ENCODE assay signal across 1 cellular context in the genomic region with DNA sequence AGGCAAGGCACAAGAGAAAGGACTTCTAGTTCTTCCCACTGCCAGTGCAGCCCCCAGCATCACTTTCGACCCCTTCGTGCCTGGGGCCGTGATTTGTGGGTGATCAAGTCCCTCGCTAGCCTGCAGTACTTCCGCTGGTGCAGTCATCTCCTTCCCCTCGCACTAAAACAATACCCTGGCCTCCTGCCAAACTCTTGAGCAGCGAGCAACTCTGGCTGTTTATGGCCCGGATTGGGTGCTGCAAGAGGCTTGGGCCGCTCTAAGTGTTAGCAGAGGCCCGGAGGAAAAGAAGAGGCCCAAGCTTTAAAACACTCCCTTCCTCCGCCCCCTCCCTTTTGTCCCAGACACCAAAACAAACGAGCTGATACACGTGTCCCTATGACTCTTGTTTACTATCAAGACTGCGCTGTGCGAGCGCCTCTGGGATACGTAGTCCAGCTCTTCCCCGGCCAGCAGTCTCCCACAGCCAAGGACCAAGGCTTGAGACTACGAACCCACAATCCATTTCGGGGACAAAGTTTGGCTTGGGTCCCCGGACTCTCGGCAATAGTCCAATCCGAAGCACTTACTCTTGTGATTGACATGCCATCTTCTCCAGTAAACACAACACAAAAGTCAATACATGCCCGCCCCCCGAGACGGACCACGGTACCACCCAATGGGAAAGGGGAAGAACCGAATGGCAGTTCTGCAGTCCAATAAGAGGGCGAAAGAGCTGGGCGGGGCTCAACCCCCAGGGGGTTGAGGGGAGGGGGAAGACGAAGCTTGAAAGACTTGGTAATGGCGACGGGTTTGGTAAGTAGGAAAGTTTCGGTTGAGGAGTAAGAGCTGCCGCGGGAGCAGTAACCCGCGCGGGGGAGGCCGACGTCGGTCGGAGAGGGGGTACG.
TF ChIP-seq lines count a peak whose summit lies in the region.

A gene with protein sequence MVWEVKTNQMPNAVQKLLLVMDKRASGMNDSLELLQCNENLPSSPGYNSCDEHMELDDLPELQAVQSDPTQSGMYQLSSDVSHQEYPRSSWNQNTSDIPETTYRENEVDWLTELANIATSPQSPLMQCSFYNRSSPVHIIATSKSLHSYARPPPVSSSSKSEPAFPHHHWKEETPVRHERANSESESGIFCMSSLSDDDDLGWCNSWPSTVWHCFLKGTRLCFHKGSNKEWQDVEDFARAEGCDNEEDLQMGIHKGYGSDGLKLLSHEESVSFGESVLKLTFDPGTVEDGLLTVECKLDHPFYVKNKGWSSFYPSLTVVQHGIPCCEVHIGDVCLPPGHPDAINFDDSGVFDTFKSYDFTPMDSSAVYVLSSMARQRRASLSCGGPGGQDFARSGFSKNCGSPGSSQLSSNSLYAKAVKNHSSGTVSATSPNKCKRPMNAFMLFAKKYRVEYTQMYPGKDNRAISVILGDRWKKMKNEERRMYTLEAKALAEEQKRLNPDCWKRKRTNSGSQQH (plus strand): TSS at position 771 of the 887 bp plus-strand sequence. CDS start 10,891 bp downstream, outside the sequence.

TF ChIP-seq in HEK293, 187 proteins besides CTCF, POLR2A, EP300 and RAD21 (continued from another document and continues in another):
- TF ChIP-seq, protein P1, sequence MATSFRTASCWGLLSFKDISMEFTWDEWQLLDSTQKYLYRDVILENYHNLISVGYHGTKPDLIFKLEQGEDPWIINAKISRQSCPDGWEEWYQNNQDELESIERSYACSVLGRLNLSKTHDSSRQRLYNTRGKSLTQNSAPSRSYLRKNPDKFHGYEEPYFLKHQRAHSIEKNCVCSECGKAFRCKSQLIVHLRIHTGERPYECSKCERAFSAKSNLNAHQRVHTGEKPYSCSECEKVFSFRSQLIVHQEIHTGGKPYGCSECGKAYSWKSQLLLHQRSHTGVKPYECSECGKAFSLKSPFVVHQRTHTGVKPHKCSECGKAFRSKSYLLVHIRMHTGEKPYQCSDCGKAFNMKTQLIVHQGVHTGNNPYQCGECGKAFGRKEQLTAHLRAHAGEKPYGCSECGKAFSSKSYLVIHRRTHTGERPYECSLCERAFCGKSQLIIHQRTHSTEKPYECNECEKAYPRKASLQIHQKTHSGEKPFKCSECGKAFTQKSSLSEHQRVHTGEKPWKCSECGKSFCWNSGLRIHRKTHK (tag by site-specific recombination; IDR thresholded peaks at IDR 0.05), result no peak
- TF ChIP-seq, protein P2, sequence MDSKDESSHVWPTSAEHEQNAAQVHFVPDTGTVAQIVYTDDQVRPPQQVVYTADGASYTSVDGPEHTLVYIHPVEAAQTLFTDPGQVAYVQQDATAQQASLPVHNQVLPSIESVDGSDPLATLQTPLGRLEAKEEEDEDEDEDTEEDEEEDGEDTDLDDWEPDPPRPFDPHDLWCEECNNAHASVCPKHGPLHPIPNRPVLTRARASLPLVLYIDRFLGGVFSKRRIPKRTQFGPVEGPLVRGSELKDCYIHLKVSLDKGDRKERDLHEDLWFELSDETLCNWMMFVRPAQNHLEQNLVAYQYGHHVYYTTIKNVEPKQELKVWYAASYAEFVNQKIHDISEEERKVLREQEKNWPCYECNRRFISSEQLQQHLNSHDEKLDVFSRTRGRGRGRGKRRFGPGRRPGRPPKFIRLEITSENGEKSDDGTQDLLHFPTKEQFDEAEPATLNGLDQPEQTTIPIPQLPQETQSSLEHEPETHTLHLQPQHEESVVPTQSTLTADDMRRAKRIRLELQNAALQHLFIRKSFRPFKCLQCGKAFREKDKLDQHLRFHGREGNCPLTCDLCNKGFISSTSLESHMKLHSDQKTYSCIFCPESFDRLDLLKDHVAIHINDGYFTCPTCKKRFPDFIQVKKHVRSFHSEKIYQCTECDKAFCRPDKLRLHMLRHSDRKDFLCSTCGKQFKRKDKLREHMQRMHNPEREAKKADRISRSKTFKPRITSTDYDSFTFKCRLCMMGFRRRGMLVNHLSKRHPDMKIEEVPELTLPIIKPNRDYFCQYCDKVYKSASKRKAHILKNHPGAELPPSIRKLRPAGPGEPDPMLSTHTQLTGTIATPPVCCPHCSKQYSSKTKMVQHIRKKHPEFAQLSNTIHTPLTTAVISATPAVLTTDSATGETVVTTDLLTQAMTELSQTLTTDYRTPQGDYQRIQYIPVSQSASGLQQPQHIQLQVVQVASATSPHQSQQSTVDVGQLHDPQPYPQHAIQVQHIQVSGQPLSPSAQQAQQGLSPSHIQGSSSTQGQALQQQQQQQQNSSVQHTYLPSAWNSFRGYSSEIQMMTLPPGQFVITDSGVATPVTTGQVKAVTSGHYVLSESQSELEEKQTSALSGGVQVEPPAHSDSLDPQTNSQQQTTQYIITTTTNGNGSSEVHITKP (tag by site-specific recombination; IDR thresholded peaks at IDR 0.05), result peak; percentile 58
- no peak for TF ChIP-seq ZNF404 (tag by site-specific recombination; IDR thresholded peaks at IDR 0.05)
- no peak for TF ChIP-seq ZNF114 (tag by site-specific recombination; IDR thresholded peaks at IDR 0.05)
- TF ChIP-seq ZEB2 (tag by site-specific recombination; IDR thresholded peaks at IDR 0.05), result no peak; the same call in 1 of the 2 replicates
- TF ChIP-seq KLF7 (tag by site-specific recombination; IDR thresholded peaks at IDR 0.05; ENCODE audit: borderline replicate concordance), result peak; percentile 82; the same call in 1 of the 2 replicates
- TF ChIP-seq ZNF366 (tag by site-specific recombination; conservative IDR thresholded peaks at IDR 0.05), result peak; percentile 89
- TF ChIP-seq ZNF175 (tag by site-specific recombination; IDR thresholded peaks at IDR 0.05), result no peak
- TF ChIP-seq ZNF148 (tag by site-specific recombination; IDR thresholded peaks at IDR 0.05; ENCODE audit: borderline replicate concordance), result no peak
- 0 out of 2 replicates have a peak, but pooled peaks have one; percentile 33 for TF ChIP-seq ZSCAN16 (tag by site-specific recombination; IDR thresholded peaks at IDR 0.05)
- no peak for TF ChIP-seq ZNF530 (tag by site-specific recombination; IDR thresholded peaks at IDR 0.05; ENCODE audit: low read depth)
- TF ChIP-seq ZIC2 (tag by site-specific recombination; IDR thresholded peaks at IDR 0.05), result peak; percentile 81
- peak; percentile 75 for TF ChIP-seq ZNF423 (tag by site-specific recombination; IDR thresholded peaks at IDR 0.05)
- TF ChIP-seq ZBTB21 (tag by site-specific recombination; IDR thresholded peaks at IDR 0.05), result no peak
- no peak for TF ChIP-seq ZNF239 (tag by site-specific recombination; IDR thresholded peaks at IDR 0.05)
- peak; percentile 77; the same call in 1 of the 2 replicates for TF ChIP-seq HIC1 (tag by site-specific recombination; IDR thresholded peaks at IDR 0.05)
- no peak for TF ChIP-seq HOXC10 (CRISPR knock-in tag; IDR thresholded peaks at IDR 0.05)
- no peak for TF ChIP-seq BCL6B (tag by site-specific recombination; IDR thresholded peaks at IDR 0.05)
- TF ChIP-seq ZNF394 (tag by site-specific recombination; IDR thresholded peaks at IDR 0.05; ENCODE audit: borderline replicate concordance), result peak; percentile 78; the same call in 1 of the 2 replicates
- no peak for TF ChIP-seq ZNF629 (tag by site-specific recombination; IDR thresholded peaks at IDR 0.05)
- no peak for TF ChIP-seq SETDB1 (IDR thresholded peaks at IDR 0.05; ENCODE audit: insufficient read length, low read length)
- TF ChIP-seq KLF8 (tag by site-specific recombination; IDR thresholded peaks at IDR 0.05), result peak; percentile 91
- 0 out of 2 replicates have a peak, but pooled peaks have one; percentile 6 for TF ChIP-seq IKZF3 (tag by site-specific recombination; IDR thresholded peaks at IDR 0.05)
- no peak for TF ChIP-seq ZNF266 (tag by site-specific recombination; IDR thresholded peaks at IDR 0.05; ENCODE audit: low read depth)
- no peak for TF ChIP-seq OSR2 (tag by site-specific recombination; IDR thresholded peaks at IDR 0.05)
- peak; percentile 97 for TF ChIP-seq GLIS1 (tag by site-specific recombination; IDR thresholded peaks at IDR 0.05)
- TF ChIP-seq ZNF48 (tag by site-specific recombination; IDR thresholded peaks at IDR 0.05), result no peak
- TF ChIP-seq SP7 (tag by site-specific recombination; IDR thresholded peaks at IDR 0.05), result peak; percentile 75
- no peak for TF ChIP-seq SALL2 (tag by site-specific recombination; IDR thresholded peaks at IDR 0.05; ENCODE audit: borderline replicate concordance)
- TF ChIP-seq ZBTB44 (tag by site-specific recombination; IDR thresholded peaks at IDR 0.05), result peak; percentile 81
- TF ChIP-seq, protein P3, sequence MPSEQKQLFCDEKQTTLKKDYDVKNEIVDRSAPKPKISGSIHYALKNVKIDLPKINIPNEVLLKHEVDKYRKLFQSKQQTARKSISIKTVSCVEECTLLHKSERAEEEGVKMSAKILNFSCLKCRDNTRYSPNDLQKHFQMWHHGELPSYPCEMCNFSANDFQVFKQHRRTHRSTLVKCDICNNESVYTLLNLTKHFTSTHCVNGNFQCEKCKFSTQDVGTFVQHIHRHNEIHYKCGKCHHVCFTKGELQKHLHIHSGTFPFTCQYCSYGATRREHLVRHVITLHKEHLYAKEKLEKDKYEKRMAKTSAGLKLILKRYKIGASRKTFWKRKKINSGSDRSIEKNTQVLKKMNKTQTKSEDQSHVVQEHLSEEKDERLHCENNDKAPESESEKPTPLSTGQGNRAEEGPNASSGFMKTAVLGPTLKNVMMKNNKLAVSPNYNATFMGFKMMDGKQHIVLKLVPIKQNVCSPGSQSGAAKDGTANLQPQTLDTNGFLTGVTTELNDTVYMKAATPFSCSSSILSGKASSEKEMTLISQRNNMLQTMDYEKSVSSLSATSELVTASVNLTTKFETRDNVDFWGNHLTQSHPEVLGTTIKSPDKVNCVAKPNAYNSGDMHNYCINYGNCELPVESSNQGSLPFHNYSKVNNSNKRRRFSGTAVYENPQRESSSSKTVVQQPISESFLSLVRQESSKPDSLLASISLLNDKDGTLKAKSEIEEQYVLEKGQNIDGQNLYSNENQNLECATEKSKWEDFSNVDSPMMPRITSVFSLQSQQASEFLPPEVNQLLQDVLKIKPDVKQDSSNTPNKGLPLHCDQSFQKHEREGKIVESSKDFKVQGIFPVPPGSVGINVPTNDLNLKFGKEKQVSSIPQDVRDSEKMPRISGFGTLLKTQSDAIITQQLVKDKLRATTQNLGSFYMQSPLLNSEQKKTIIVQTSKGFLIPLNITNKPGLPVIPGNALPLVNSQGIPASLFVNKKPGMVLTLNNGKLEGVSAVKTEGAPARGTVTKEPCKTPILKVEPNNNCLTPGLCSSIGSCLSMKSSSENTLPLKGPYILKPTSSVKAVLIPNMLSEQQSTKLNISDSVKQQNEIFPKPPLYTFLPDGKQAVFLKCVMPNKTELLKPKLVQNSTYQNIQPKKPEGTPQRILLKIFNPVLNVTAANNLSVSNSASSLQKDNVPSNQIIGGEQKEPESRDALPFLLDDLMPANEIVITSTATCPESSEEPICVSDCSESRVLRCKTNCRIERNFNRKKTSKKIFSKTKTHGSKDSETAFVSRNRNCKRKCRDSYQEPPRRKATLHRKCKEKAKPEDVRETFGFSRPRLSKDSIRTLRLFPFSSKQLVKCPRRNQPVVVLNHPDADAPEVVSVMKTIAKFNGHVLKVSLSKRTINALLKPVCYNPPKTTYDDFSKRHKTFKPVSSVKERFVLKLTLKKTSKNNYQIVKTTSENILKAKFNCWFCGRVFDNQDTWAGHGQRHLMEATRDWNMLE (tag by site-specific recombination; conservative IDR thresholded peaks at IDR 0.05; ENCODE audit: low read depth), result no peak
